In genomic region chr11:118252688-118253087, GRCh38 we compare ENCODE assay signal across 10 cellular contexts. TPM values are rescaled to one million over a fixed set of nuclear protein-coding genes. Genes with fewer than 3 reads are reported as not detected.
DNase-seq lines count a peak whose midpoint lies in the region; ATAC-seq, FAIRE-seq and TF ChIP-seq lines count a peak whose summit lies in the region.
"Had no signal": no experiment of that assay in that cellular context is flagged by ENCODE, and none has a peak within 500 bp of the region (broad histone marks: within the 10 kb centered on the region; RNA-seq: fewer than 3 reads in every experiment).

No MANE protein-coding gene starts in this region.

- FAIRE-seq in small intestine (lab: Jason Lieb, UNC) (no peak), frontal cortex (lab: Jason Lieb, UNC) (no peak)

- TF ChIP-seq CTCF in OCI-LY3 (IDR thresholded peaks at IDR 0.05; ENCODE audit: low read depth, low read length) (no peak), esophagus squamous epithelium (IDR thresholded peaks at IDR 0.05) (no peak)

- H3K4me2 ChIP-seq in OCI-LY3 (ENCODE audit: low read length) = peak overlapping the region; percentile 83

- DNase-seq in SIG-M5 treated with dmso at 0.1 percent for 504 hours (lab: John Stamatoyannopoulos, UW; ENCODE audit: unreplicated experiment) = peak; percentile 18
- no peak for DNase-seq in SIG-M5 (lab: John Stamatoyannopoulos, UW)
- no peak for DNase-seq in esophagus squamous epithelium (lab: John Stamatoyannopoulos, UW)
- DNase-seq in small intestine = no peak
- DNase-seq in stimulated activated CD4-positive, alpha-beta T cell treated with anti-CD3 and anti-CD28 coated beads, Interleukin-2, amount 100 ng/mL, for 24 hours = no peak
- no peak for DNase-seq in frontal cortex (ENCODE audit: low spot score in 2 of 2)

- H3K4me1 ChIP-seq in OCI-LY3 (ENCODE audit: low read length) (peaks cover 5% of the 10 kb centered on the region; the same call in 1 of the 2 replicates), esophagus squamous epithelium (peaks cover 0 to 58% (median under 1%) of the 10 kb centered on the region in 3 donors), small intestine (ENCODE audit: control insufficient read depth in 2 of 2, insufficient read depth in 1 of 2, low read depth in 1 of 2, low read length in 1 of 2) (no peaks in the 10 kb centered on the region)

- H3K27me3 ChIP-seq in OCI-LY3 (ENCODE audit: low read depth, low read length) (no peaks in the 10 kb centered on the region), esophagus squamous epithelium (peaks cover 0 to 3% (median 0%) of the 10 kb centered on the region in 4 donors), small intestine (ENCODE audit: control insufficient read depth in 2 of 2, insufficient read depth in 2 of 2, low read length in 2 of 2) (no peaks in the 10 kb centered on the region)

- no peak for ATAC-seq in HG02623 (IDR thresholded peaks at IDR 0.05; ENCODE audit: unreplicated experiment)

- H3K27ac ChIP-seq in OCI-LY3 (ENCODE audit: low read length) (0 out of 2 replicates have a peak overlapping the region, but pooled peaks have one; percentile 56), esophagus squamous epithelium (peak overlapping the region; percentile 88 to 91 (median 90)), small intestine (ENCODE audit: low read depth in 1 of 2, low read length in 1 of 2) (peak overlapping the region; percentile 20 to 92)

- H3K36me3 ChIP-seq in OCI-LY3 (replicated peaks; ENCODE audit: low read depth, low read length) (no peaks in the 10 kb centered on the region), esophagus squamous epithelium (peaks cover 0 to 38% (median 7%) of the 10 kb centered on the region in 3 donors), small intestine (ENCODE audit: control insufficient read depth in 2 of 2, insufficient read depth in 2 of 2, low read length in 2 of 2) (no peaks in the 10 kb centered on the region)

- H4K20me1 ChIP-seq in OCI-LY3 (ENCODE audit: insufficient read depth, low read length) = no peaks in the 10 kb centered on the region

- 64 to 74% methylated on average over 3 of the region's 3 CpGs for WGBS in esophagus squamous epithelium, 2 donors
- WGBS in small intestine, 3 donors = 34 to 50% (median 47%) methylated on average over 3 of the region's 3 CpGs

- peak overlapping the region; percentile 85 for H2AFZ ChIP-seq in OCI-LY3 (ENCODE audit: low read depth, low read length)

- peak overlapping the region; percentile 59 for H3K9ac ChIP-seq in OCI-LY3 (ENCODE audit: low read length)

- H3K9me3 ChIP-seq in OCI-LY3 (ENCODE audit: insufficient read depth, low read length) (no peaks in the 10 kb centered on the region), esophagus squamous epithelium (no peaks in the 10 kb centered on the region), small intestine (ENCODE audit: control insufficient read depth, low read depth) (no peaks in the 10 kb centered on the region)

- TF ChIP-seq POLR2A in esophagus squamous epithelium (IDR thresholded peaks at IDR 0.05) = no peak

- intact Hi-C loops in esophagus squamous epithelium (cut with DNase I) = no loop called here

- H3K4me3 ChIP-seq in OCI-LY3 (ENCODE audit: low read length) (peak overlapping the region; percentile 85), esophagus squamous epithelium (peak overlapping the region; percentile 58 to 70 (median 64)), small intestine (ENCODE audit: low read depth in 1 of 2, low read length in 2 of 2) (peak overlapping the region in 1 of 2 donors; percentile 93)

- H3K79me2 ChIP-seq in OCI-LY3 (ENCODE audit: low read length) = no peaks in the 10 kb centered on the region

RNA-seq across cellular contexts. Expression of gene MPZL3, which starts 0.5 kb away (rescaled TPM):
- total RNA-seq in esophagus squamous epithelium (10 to 100 TPM; 17.4 to 44.4 (median 32.4) TPM), frontal cortex (2.4 TPM)
- 1 to 10 TPM; 3.0 to 4.0 (median 3.9) TPM for polyA plus RNA-seq in small intestine

RNA-seq across cellular contexts. Expression of gene MPZL2, which starts 11.4 kb away (rescaled TPM):
- total RNA-seq in esophagus squamous epithelium (100 to 1,000 TPM; 249 to 491 (median 352) TPM), frontal cortex (1.6 TPM)
- 10 to 100 TPM in 1 of 3 donors, 1 to 10 TPM in 2; 1.6 to 27.5 (median 3.1) TPM for polyA plus RNA-seq in small intestine
- total RNA-seq: fibroblast of lung had no signal
- polyA plus RNA-seq: fibroblast of lung had no signal

RNA-seq across cellular contexts. Expression of gene JAML, which starts 27.9 kb away (rescaled TPM):
- 10 to 100 TPM in 2 of 4 donors, 1 to 10 TPM in 2; 2.2 to 17.9 (median 9.5) TPM for total RNA-seq in esophagus squamous epithelium
- polyA plus RNA-seq in small intestine = 10 to 100 TPM in 1 of 3 donors, 1 to 10 TPM in 2; 4.2 to 21.6 (median 5.0) TPM
- 0.82 TPM for total RNA-seq in frontal cortex
- total RNA-seq: fibroblast of lung, M059J had no signal
- polyA plus RNA-seq: fibroblast of lung had no signal

RNA-seq across cellular contexts. Expression of gene CD3E, which starts 51.8 kb away (rescaled TPM):
- total RNA-seq in esophagus squamous epithelium (1 to 10 TPM; 1.9 to 7.8 (median 3.1) TPM), frontal cortex (not detected)
- 10 to 100 TPM in 1 of 3 donors, 1 to 10 TPM in 2; 5.9 to 13.8 (median 6.9) TPM for polyA plus RNA-seq in small intestine
- total RNA-seq: fibroblast of lung, M059J had no signal
- polyA plus RNA-seq: fibroblast of lung had no signal

Comparison
In these comparisons a context has a peak if more than half of its experiments do, and no peak if none do; other contexts are left out.
1. RNA of gene MPZL2, which starts 11.4 kb away (total RNA-seq): 249 to 491 TPM in esophagus squamous epithelium; 1.6 TPM in frontal cortex (single experiment); every median in the first group is over 10 times any median in the second.
2. Peak in every context shown above with its lines, with median percentiles within 50 percentile points of each other: H3K27ac ChIP-seq.